Comparison of ENCODE assay signal across 19 cellular contexts in the genomic region with DNA sequence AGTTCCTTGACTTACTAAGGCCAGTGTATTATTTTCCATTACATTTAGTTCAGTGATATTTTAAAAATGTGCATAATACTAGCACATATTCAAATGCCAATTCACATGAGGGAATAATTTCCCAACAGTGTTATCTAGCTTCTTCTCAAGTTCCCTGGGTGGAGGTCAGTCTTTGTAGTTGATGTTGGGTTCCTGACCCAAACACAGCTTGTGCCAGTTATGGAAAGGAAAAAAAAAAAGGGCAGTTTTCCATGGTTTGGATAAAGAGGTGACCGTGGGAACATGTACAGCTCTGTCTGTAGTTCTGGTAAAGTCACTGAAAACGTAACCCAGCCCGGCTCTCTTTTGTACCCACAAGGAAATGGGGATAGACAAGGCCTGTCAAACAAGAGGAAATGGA.
"Had no signal": no experiment of that assay in that cellular context is flagged by ENCODE, and none has a peak within 500 bp of the region (broad histone marks: within the 10 kb centered on the region; RNA-seq: fewer than 3 reads in every experiment).

No MANE protein-coding gene starts in this region.

- H3K9me3 ChIP-seq: SK-N-SH had no signal

- DNase-seq: IMR-90, Kasumi-1, MM.1S, NCI-H1092 treated with DMSO at 0.1 percent for 48 hours, NCI-H1436, NCI-H187, NCI-H2029, NCI-H2081 treated with DMSO at 0.1 percent for 48 hours, NCI-H2171, NCI-H226, NCI-H446, NCI-H510A, NCI-H524 treated with DMSO at 0.1 percent for 48 hours, NCI-H69, NCI-H774, RPMI8226, SHP77, SK-N-SH had no signal

- H3K27ac ChIP-seq: KMS-11 had no signal
